Comparison of ENCODE assay signal across 8 cellular contexts in genomic region chr1:23798662-23799142, GRCh38. TPM values are rescaled to one million over a fixed set of nuclear protein-coding genes. Genes with fewer than 3 reads are reported as not detected.
DNase-seq lines count a peak whose midpoint lies in the region; ATAC-seq and TF ChIP-seq lines count a peak whose summit lies in the region.

No MANE protein-coding gene starts in this region.

- in situ Hi-C loops in GM23248 (cut with MboI) = no loop called here

- no peaks in the 10 kb centered on the region for H3K9me3 ChIP-seq in GM23248 (ENCODE audit: low read depth)

- TF ChIP-seq CTCF in fibroblast of mammary gland (conservative IDR thresholded peaks at IDR 0.05; ENCODE audit: control insufficient read depth, insufficient read depth, low read depth, low read length) = peak; percentile 11

- H3K4me2 ChIP-seq in GM23248 (ENCODE audit: unreplicated experiment) = no peak overlapping the region

- H3K36me3 Mint-ChIP-seq in T-cell = peaks cover 3% of the 10 kb centered on the region

- no peak overlapping the region for H3K4me3 ChIP-seq in GM23248
- no peak overlapping the region for H3K4me3 ChIP-seq in fibroblast of mammary gland (ENCODE audit: control insufficient read depth, low read depth, low read length)
- peak overlapping the region; percentile 94 for H3K4me3 ChIP-seq in rectal smooth muscle tissue (ENCODE audit: low read length)

- no peaks in the 10 kb centered on the region for H3K9me2 ChIP-seq in GM23248 (ENCODE audit: insufficient read depth)

- CTCF ChIA-PET in T-cell (lab: Charles Lee) = interaction anchor here in 1 of 2 donors (1.0 kb wide), 1 partner anchor 27 kb away, joined by 5 read pairs; no protein-coding TSS in a partner anchor

- H3K27ac Mint-ChIP-seq in T-cell = peak overlapping the region in 1 of 2 donors; percentile 16

- H3K27me3 ChIP-seq in GM23248 (replicated peaks; ENCODE audit: insufficient read depth) (no peaks in the 10 kb centered on the region), rectal smooth muscle tissue (ENCODE audit: control insufficient read depth, insufficient read depth, low read length) (no peaks in the 10 kb centered on the region)

- peak; percentile 21 for DNase-seq in GM23248
- no peak for DNase-seq in T-cell
- DNase-seq in fibroblast of mammary gland (ENCODE audit: low read depth) = no peak
- DNase-seq in glomerular visceral epithelial cell (ENCODE audit: extremely low spot score) = no peak
- DNase-seq in NCI-H510A treated with DMSO at 0.1 percent for 48 hours (lab: John Stamatoyannopoulos, UW) = no peak
- DNase-seq in NCI-H446 treated with DMSO at 0.1 percent for 48 hours (lab: John Stamatoyannopoulos, UW) = no peak

- no peak overlapping the region for H3K27ac ChIP-seq in GM23248
- no peak overlapping the region for H3K27ac ChIP-seq in rectal smooth muscle tissue (ENCODE audit: low read depth, low read length)

- H3K79me2 ChIP-seq in GM23248 (ENCODE audit: insufficient read depth) = peaks cover 1% of the 10 kb centered on the region; the same call in 1 of the 2 replicates

- H3K4me1 ChIP-seq in GM23248 (ENCODE audit: insufficient read depth) (peaks cover 7% of the 10 kb centered on the region; the same call in 1 of the 2 replicates), rectal smooth muscle tissue (ENCODE audit: control insufficient read depth, insufficient read depth, low read length) (peaks cover 9% of the 10 kb centered on the region)

- no peak for ATAC-seq in T-cell (replicated peaks in 1 of 4)
- ATAC-seq in GM21825 (IDR thresholded peaks at IDR 0.05; ENCODE audit: unreplicated experiment) = no peak

- H3F3A ChIP-seq in GM23248 (ENCODE audit: insufficient read depth) = peaks cover 4% of the 10 kb centered on the region; the same call in 1 of the 2 replicates

- H3K27me3 Mint-ChIP-seq in T-cell = no peaks in the 10 kb centered on the region

- WGBS in GM23248 (ENCODE audit: low coverage in 1 of 2, low lambda C conversion rate in 2 of 2, missing lambda C conversion rate in 2 of 2), 2 experiments = 93% methylated on average over 11 to 12 of the region's 12 CpGs

- H3K36me3 ChIP-seq in GM23248 (ENCODE audit: low read depth) (no peaks in the 10 kb centered on the region; the same call in 1 of the 2 replicates), rectal smooth muscle tissue (ENCODE audit: control insufficient read depth, insufficient read depth, low read length) (peaks cover 7% of the 10 kb centered on the region)

- POLR2A ChIA-PET in T-cell (lab: Charles Lee) = interaction anchor here in 1 of 2 donors (1.2 kb wide), 1 partner anchor 20 kb away, joined by 6 read pairs; the partner anchor contains the start of gene PITHD1

- no peak overlapping the region for H2AFZ ChIP-seq in GM23248

- H3K4me1 Mint-ChIP-seq in T-cell = peaks cover 14 to 24% (median 16%) of the 10 kb centered on the region in 3 donors

- H3K9ac ChIP-seq in GM23248 = no peak overlapping the region
- no peak overlapping the region for H3K9ac ChIP-seq in rectal smooth muscle tissue (ENCODE audit: low read length)

- no peaks in the 10 kb centered on the region for H3K9me3 Mint-ChIP-seq in T-cell

- H3K4me3 Mint-ChIP-seq in T-cell = peak overlapping the region; percentile 28 to 87 (median 82)

- no peaks in the 10 kb centered on the region for H4K20me1 ChIP-seq in GM23248 (ENCODE audit: insufficient read depth)

RNA-seq across cellular contexts. Expression of gene GALE, which starts 1.9 kb away (rescaled TPM):
- 16.2 and 20.9 TPM in 2 replicates for total RNA-seq in GM23248 (2014; rRNA removed; shearing (Covaris generic))
- polyA plus RNA-seq in GM23248 (2016; fragmentation: Nextera tagmentation; extraction: Ambion mirVana) = 20.5 and 23.5 TPM in 2 replicates
- 10 to 100 TPM in 3 of 5 donors, 1 to 10 TPM in 2; 7.5 to 16.5 (median 12.6) TPM for total RNA-seq in T-cell

RNA-seq across cellular contexts. Expression of gene LYPLA2, which starts 7.8 kb away (rescaled TPM):
- 48.1 and 58.4 TPM in 2 replicates for total RNA-seq in GM23248 (2014; rRNA removed; shearing (Covaris generic))
- 46.3 and 48.2 TPM in 2 replicates for polyA plus RNA-seq in GM23248 (2016; fragmentation: Nextera tagmentation; extraction: Ambion mirVana)
- 10 to 100 TPM; 47.8 to 70.9 (median 67.6) TPM for total RNA-seq in T-cell

RNA-seq across cellular contexts. Expression of gene PITHD1, which starts 20.5 kb away (rescaled TPM):
- total RNA-seq in GM23248 (2014; rRNA removed; shearing (Covaris generic)) = 51.0 and 63.0 TPM in 2 replicates
- 38.4 and 39.4 TPM in 2 replicates for polyA plus RNA-seq in GM23248 (2016; fragmentation: Nextera tagmentation; extraction: Ambion mirVana)
- total RNA-seq in T-cell = 10 to 100 TPM; 60.7 to 87.1 (median 70.8) TPM

RNA-seq across cellular contexts. Expression of gene HMGCL, which starts 26.5 kb away (rescaled TPM):
- 48.1 and 50.8 TPM in 2 replicates for total RNA-seq in GM23248 (2014; rRNA removed; shearing (Covaris generic))
- 46.9 and 49.3 TPM in 2 replicates for polyA plus RNA-seq in GM23248 (2016; fragmentation: Nextera tagmentation; extraction: Ambion mirVana)
- total RNA-seq in T-cell = 10 to 100 TPM; 14.5 to 39.0 (median 32.9) TPM

RNA-seq across cellular contexts. Expression of gene ELOA, which starts 55.4 kb away (rescaled TPM):
- total RNA-seq in GM23248 (2014; rRNA removed; shearing (Covaris generic)) = 44.3 and 49.6 TPM in 2 replicates
- polyA plus RNA-seq in GM23248 (2016; fragmentation: Nextera tagmentation; extraction: Ambion mirVana) = 46.4 and 50.1 TPM in 2 replicates
- total RNA-seq in T-cell = 10 to 100 TPM; 26.0 to 32.8 (median 27.6) TPM
